In the genomic region with DNA sequence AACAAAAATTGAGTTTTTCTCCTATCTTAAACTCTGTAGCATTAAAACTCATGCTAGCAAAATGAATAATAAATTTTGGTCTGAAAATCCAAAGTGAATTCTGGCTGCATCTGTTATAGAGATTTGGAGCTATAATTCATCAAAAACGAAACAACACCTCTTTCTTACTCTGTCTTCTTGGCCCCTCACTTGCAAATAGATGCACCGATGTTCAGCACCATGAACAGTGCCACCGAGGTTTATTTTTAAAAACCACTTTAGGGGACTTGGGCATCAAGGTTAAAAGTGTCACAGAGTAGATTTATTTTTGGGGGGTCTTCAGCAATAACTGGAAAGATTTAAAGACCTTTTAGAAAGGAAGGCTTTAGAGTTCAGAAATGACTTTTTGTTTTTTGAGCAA, we compare ENCODE assay signal across 3 cellular contexts.
TF ChIP-seq lines count a peak whose summit lies in the region.

No MANE protein-coding gene starts in this region.

TF ChIP-seq in HepG2, 621 proteins besides CTCF, POLR2A, EP300 and RAD21 (continues in another document):
- TF ChIP-seq, protein P1, sequence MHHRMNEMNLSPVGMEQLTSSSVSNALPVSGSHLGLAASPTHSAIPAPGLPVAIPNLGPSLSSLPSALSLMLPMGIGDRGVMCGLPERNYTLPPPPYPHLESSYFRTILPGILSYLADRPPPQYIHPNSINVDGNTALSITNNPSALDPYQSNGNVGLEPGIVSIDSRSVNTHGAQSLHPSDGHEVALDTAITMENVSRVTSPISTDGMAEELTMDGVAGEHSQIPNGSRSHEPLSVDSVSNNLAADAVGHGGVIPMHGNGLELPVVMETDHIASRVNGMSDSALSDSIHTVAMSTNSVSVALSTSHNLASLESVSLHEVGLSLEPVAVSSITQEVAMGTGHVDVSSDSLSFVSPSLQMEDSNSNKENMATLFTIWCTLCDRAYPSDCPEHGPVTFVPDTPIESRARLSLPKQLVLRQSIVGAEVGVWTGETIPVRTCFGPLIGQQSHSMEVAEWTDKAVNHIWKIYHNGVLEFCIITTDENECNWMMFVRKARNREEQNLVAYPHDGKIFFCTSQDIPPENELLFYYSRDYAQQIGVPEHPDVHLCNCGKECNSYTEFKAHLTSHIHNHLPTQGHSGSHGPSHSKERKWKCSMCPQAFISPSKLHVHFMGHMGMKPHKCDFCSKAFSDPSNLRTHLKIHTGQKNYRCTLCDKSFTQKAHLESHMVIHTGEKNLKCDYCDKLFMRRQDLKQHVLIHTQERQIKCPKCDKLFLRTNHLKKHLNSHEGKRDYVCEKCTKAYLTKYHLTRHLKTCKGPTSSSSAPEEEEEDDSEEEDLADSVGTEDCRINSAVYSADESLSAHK (CRISPR knock-in tag; IDR thresholded peaks at IDR 0.05; ENCODE audit: borderline replicate concordance) = no peak
- TF ChIP-seq MIER2 (CRISPR knock-in tag; IDR thresholded peaks at IDR 0.05) = peak; percentile 47; the same call in 1 of the 2 replicates
- TF ChIP-seq, protein P2, sequence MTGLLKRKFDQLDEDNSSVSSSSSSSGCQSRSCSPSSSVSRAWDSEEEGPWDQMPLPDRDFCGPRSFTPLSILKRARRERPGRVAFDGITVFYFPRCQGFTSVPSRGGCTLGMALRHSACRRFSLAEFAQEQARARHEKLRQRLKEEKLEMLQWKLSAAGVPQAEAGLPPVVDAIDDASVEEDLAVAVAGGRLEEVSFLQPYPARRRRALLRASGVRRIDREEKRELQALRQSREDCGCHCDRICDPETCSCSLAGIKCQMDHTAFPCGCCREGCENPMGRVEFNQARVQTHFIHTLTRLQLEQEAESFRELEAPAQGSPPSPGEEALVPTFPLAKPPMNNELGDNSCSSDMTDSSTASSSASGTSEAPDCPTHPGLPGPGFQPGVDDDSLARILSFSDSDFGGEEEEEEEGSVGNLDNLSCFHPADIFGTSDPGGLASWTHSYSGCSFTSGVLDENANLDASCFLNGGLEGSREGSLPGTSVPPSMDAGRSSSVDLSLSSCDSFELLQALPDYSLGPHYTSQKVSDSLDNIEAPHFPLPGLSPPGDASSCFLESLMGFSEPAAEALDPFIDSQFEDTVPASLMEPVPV (CRISPR knock-in tag; IDR thresholded peaks at IDR 0.05) = no peak
- TF ChIP-seq, protein P3, sequence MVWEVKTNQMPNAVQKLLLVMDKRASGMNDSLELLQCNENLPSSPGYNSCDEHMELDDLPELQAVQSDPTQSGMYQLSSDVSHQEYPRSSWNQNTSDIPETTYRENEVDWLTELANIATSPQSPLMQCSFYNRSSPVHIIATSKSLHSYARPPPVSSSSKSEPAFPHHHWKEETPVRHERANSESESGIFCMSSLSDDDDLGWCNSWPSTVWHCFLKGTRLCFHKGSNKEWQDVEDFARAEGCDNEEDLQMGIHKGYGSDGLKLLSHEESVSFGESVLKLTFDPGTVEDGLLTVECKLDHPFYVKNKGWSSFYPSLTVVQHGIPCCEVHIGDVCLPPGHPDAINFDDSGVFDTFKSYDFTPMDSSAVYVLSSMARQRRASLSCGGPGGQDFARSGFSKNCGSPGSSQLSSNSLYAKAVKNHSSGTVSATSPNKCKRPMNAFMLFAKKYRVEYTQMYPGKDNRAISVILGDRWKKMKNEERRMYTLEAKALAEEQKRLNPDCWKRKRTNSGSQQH (CRISPR knock-in tag; IDR thresholded peaks at IDR 0.05; ENCODE audit: low read depth) = no peak
- TF ChIP-seq PCBP1 (IDR thresholded peaks at IDR 0.05; ENCODE audit: borderline replicate concordance, low read depth, low read length) = no peak
- TF ChIP-seq CREM (IDR thresholded peaks at IDR 0.05) = no peak
- TF ChIP-seq CREM (CRISPR knock-in tag; IDR thresholded peaks at IDR 0.05) = no peak
- TF ChIP-seq NFE2L2 (IDR thresholded peaks at IDR 0.05; ENCODE audit: low read length) = no peak

TF ChIP-seq in Ishikawa, 13 proteins besides CTCF, POLR2A, EP300 and RAD21:
- no peak for TF ChIP-seq TCF12 (IDR thresholded peaks at IDR 0.05; ENCODE audit: low read depth)
- TF ChIP-seq YY1 (IDR thresholded peaks at IDR 0.05; ENCODE audit: low read depth) = no peak
- no peak for TF ChIP-seq EGR1 (IDR thresholded peaks at IDR 0.05)
- TF ChIP-seq, protein P4, sequence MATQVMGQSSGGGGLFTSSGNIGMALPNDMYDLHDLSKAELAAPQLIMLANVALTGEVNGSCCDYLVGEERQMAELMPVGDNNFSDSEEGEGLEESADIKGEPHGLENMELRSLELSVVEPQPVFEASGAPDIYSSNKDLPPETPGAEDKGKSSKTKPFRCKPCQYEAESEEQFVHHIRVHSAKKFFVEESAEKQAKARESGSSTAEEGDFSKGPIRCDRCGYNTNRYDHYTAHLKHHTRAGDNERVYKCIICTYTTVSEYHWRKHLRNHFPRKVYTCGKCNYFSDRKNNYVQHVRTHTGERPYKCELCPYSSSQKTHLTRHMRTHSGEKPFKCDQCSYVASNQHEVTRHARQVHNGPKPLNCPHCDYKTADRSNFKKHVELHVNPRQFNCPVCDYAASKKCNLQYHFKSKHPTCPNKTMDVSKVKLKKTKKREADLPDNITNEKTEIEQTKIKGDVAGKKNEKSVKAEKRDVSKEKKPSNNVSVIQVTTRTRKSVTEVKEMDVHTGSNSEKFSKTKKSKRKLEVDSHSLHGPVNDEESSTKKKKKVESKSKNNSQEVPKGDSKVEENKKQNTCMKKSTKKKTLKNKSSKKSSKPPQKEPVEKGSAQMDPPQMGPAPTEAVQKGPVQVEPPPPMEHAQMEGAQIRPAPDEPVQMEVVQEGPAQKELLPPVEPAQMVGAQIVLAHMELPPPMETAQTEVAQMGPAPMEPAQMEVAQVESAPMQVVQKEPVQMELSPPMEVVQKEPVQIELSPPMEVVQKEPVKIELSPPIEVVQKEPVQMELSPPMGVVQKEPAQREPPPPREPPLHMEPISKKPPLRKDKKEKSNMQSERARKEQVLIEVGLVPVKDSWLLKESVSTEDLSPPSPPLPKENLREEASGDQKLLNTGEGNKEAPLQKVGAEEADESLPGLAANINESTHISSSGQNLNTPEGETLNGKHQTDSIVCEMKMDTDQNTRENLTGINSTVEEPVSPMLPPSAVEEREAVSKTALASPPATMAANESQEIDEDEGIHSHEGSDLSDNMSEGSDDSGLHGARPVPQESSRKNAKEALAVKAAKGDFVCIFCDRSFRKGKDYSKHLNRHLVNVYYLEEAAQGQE (IDR thresholded peaks at IDR 0.05; ENCODE audit: low read depth) = peak; percentile 82

TF ChIP-seq in K562, 482 proteins besides CTCF, POLR2A, EP300 and RAD21:
- 0 out of 2 replicates have a peak, but pooled peaks have one; percentile 43 for TF ChIP-seq ZNF766 (CRISPR knock-in tag; conservative IDR thresholded peaks at IDR 0.05)
- no peak for TF ChIP-seq ZNF124 (CRISPR knock-in tag; IDR thresholded peaks at IDR 0.05)
